Comparison of ENCODE assay signal across 1 cellular context in genomic region chrX:15673970-15674369, GRCh38.
TF ChIP-seq lines count a peak whose summit lies in the region.

No MANE protein-coding gene starts in this region.

TF ChIP-seq in IMR-90, 13 proteins besides CTCF, POLR2A, EP300 and RAD21:
- TF ChIP-seq BHLHE40 (IDR thresholded peaks at IDR 0.05; ENCODE audit: low read depth, low read length) (no peak), MAFK (IDR thresholded peaks at IDR 0.05; ENCODE audit: low read depth, low read length) (no peak), MAZ (IDR thresholded peaks at IDR 0.05; ENCODE audit: borderline replicate concordance, low read depth, low read length) (no peak), SMC3 (IDR thresholded peaks at IDR 0.05; ENCODE audit: low read depth, low read length) (no peak), FOS (IDR thresholded peaks at IDR 0.05; ENCODE audit: low read depth, low read length) (no peak), MXI1 (IDR thresholded peaks at IDR 0.05; ENCODE audit: borderline replicate concordance, low read depth, low read length) (no peak), CHD1 (IDR thresholded peaks at IDR 0.05; ENCODE audit: low read depth, low read length) (no peak), CEBPB (IDR thresholded peaks at IDR 0.05; ENCODE audit: low read depth, low read length) (no peak), RCOR1 (IDR thresholded peaks at IDR 0.05; ENCODE audit: insufficient replicate concordance, low read length) (no peak), RFX5 (IDR thresholded peaks at IDR 0.05; ENCODE audit: low read depth, low read length) (no peak), NFE2L2 (IDR thresholded peaks at IDR 0.05; ENCODE audit: low read depth, low read length) (no peak)
- TF ChIP-seq, protein P1, sequence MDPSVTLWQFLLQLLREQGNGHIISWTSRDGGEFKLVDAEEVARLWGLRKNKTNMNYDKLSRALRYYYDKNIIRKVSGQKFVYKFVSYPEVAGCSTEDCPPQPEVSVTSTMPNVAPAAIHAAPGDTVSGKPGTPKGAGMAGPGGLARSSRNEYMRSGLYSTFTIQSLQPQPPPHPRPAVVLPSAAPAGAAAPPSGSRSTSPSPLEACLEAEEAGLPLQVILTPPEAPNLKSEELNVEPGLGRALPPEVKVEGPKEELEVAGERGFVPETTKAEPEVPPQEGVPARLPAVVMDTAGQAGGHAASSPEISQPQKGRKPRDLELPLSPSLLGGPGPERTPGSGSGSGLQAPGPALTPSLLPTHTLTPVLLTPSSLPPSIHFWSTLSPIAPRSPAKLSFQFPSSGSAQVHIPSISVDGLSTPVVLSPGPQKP (IDR thresholded peaks at IDR 0.05; ENCODE audit: borderline replicate concordance, low read depth, low read length) = no peak
- TF ChIP-seq, protein P2, sequence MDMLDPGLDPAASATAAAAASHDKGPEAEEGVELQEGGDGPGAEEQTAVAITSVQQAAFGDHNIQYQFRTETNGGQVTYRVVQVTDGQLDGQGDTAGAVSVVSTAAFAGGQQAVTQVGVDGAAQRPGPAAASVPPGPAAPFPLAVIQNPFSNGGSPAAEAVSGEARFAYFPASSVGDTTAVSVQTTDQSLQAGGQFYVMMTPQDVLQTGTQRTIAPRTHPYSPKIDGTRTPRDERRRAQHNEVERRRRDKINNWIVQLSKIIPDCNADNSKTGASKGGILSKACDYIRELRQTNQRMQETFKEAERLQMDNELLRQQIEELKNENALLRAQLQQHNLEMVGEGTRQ (IDR thresholded peaks at IDR 0.05; ENCODE audit: low read depth, low read length) = no peak
